8 cellular contexts compared by ENCODE assay signal in the genomic region with DNA sequence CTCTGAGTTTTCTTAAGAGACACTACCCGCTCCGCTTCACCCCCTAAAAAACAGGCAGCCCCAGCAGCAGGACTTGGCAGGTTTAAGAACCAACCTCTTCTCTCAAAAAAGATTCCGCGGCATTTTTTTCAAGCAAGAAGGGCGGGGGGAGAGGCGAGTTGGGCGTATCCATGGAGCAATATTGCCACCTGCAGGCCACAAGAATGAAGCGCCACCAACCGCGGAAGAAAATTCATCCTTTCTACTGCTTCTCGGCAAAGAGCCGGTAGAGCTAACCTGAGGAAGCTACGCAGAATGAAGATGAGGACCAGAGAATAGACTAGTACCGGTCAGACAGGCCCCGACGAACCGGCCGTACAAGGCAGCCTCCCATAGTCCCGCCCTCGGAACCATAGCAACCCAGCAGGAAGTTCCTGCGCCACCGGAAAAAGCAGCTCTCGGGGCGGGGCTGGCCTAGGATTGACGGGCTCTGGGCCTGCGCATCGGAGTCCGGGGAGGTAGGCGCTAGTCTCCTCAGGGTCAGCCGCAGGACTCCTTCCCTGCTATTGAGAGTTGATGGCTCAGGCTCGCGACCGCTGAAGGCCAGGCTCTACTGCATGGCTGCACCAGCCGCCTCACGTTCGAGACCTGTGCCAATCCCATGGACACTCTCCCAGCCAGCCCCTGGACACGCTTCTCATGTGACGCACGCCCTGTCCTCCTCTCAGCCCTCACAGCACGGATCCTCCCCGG.
DNase-seq lines count a peak whose midpoint lies in the region; ATAC-seq and TF ChIP-seq lines count a peak whose summit lies in the region.

No MANE protein-coding gene starts in this region.

- H3K4me2 ChIP-seq in OCI-LY7 (ENCODE audit: low read length): peak overlapping the region; percentile 77

- intact Hi-C loops in OCI-LY7 (cut with micrococcal nuclease; ENCODE audit: unreplicated experiment): loop anchor here (2.0 to 10.0 kb wide), 4 partner anchors 399 to 1567 kb away; no protein-coding TSS in a partner anchor

- peak overlapping the region; percentile 93 to 100 (median 97) for H3K4me3 Mint-ChIP-seq in IgD-negative memory B cell

- no peaks in the 10 kb centered on the region for H3K27me3 ChIP-seq in mucosa of stomach (ENCODE audit: control insufficient read depth, insufficient read depth, low read length)

- H3K9ac ChIP-seq in mucosa of stomach (ENCODE audit: low read length): peak overlapping the region; percentile 71

- peak overlapping the region; percentile 95 to 100 (median 99) for H3K27ac Mint-ChIP-seq in IgD-negative memory B cell

- H3K36me3 Mint-ChIP-seq in IgD-negative memory B cell: no peaks in the 10 kb centered on the region

- CTCF ChIA-PET in OCI-LY7 (lab: Charles Lee; ENCODE audit: unreplicated experiment): interaction anchor here (1.0 kb wide), 1 partner anchor 620 kb away, joined by 3 read pairs; no protein-coding TSS in a partner anchor

- H3K9me3 ChIP-seq in OCI-LY7 (ENCODE audit: low read length): no peaks in the 10 kb centered on the region
- H3K9me3 ChIP-seq in mucosa of stomach (ENCODE audit: control insufficient read depth, low read length): no peaks in the 10 kb centered on the region

- peaks cover 6% of the 10 kb centered on the region for H3K27me3 Mint-ChIP-seq in IgD-negative memory B cell

- no peaks in the 10 kb centered on the region for H3K79me2 ChIP-seq in OCI-LY7 (ENCODE audit: insufficient read depth, low read depth, low read length)

- peak overlapping the region; percentile 78 for H3K27ac ChIP-seq in OCI-LY7 (ENCODE audit: low read depth, low read length, poor library complexity, severe bottlenecking)

- peak; percentile 98 for ATAC-seq in GM21576 (IDR thresholded peaks at IDR 0.05; ENCODE audit: unreplicated experiment)

- peak overlapping the region; percentile 63; the same call in 1 of the 2 replicates for H2AFZ ChIP-seq in OCI-LY7 (ENCODE audit: low read length)

- no peaks in the 10 kb centered on the region for H4K20me1 ChIP-seq in OCI-LY7 (ENCODE audit: insufficient read depth, low read length)

- peak; percentile 87 for TF ChIP-seq CTCF in OCI-LY7 (conservative IDR thresholded peaks at IDR 0.05; ENCODE audit: low read length)
- peak; percentile 75 for TF ChIP-seq CTCF in epithelial cell of proximal tubule (conservative IDR thresholded peaks at IDR 0.05; ENCODE audit: low read depth, low read length)

- H3K4me3 ChIP-seq in OCI-LY7 (ENCODE audit: low read depth, low read length, poor library complexity, severe bottlenecking): peak overlapping the region; percentile 68
- peak overlapping the region; percentile 71 for H3K4me3 ChIP-seq in epithelial cell of proximal tubule (ENCODE audit: low read depth, low read length)
- H3K4me3 ChIP-seq in mucosa of stomach (ENCODE audit: low read length): peak overlapping the region; percentile 46

- POLR2A ChIA-PET in OCI-LY7 (lab: Charles Lee): interaction anchor here (0.6 to 0.8 kb wide), 4 partner anchors 9 to 805 kb away, joined by 5 to 9 read pairs (median 6); no protein-coding TSS in a partner anchor

- BruUV-seq in OCI-LY7 (replicated peaks; lab: Mats Ljungman, UMichigan): no TSS peak

- no peaks in the 10 kb centered on the region for H3K9me3 Mint-ChIP-seq in IgD-negative memory B cell

- H3K4me1 ChIP-seq in OCI-LY7 (ENCODE audit: insufficient read depth, low read length, poor library complexity, severe bottlenecking) (peaks cover 13% of the 10 kb centered on the region), mucosa of stomach (ENCODE audit: control insufficient read depth, insufficient read depth, low read length) (no peaks in the 10 kb centered on the region)

- H3K36me3 ChIP-seq in OCI-LY7 (ENCODE audit: insufficient read depth, low read length) (no peaks in the 10 kb centered on the region), mucosa of stomach (ENCODE audit: control insufficient read depth, insufficient read depth, low read length) (no peaks in the 10 kb centered on the region)

- H3K9me2 ChIP-seq in OCI-LY7 (ENCODE audit: insufficient read depth, low read length): no peaks in the 10 kb centered on the region

- peaks cover 7 to 14% (median 11%) of the 10 kb centered on the region in 3 donors for H3K4me1 Mint-ChIP-seq in IgD-negative memory B cell

- DNase-seq in DMS53 treated with DMSO at 0.1 percent for 48 hours (lab: John Stamatoyannopoulos, UW; ENCODE audit: unreplicated experiment) (peak; percentile 63), OCI-LY7 (ENCODE audit: low spot score) (peak; percentile 85), epithelial cell of proximal tubule (ENCODE audit: low read depth) (peak; percentile 22)
- peak; percentile 89 for DNase-seq in activated T-cell treated with anti-CD3 and anti-CD28 coated beads, Interleukin-2, amount 50 U/mL, for 1 hour
- peak; percentile 89 for DNase-seq in stimulated activated CD8-positive, alpha-beta memory T cell treated with anti-CD3 and anti-CD28 coated beads, Interleukin-4, amount 100 ng/mL, for 48 hours

Comparison
In these comparisons a context has a peak if more than half of its experiments do, and no peak if none do; other contexts are left out.
1. Peak in every context shown above with its lines: DNase-seq, ATAC-seq, H3K4me3 ChIP-seq and H3K27ac ChIP-seq.
2. DNase-seq: peak in every context shown above with its lines; median percentile 89 in activated T-cell treated with anti-CD3 and anti-CD28 coated beads, Interleukin-2, amount 50 U/mL, for 1 hour; 89 in stimulated activated CD8-positive, alpha-beta memory T cell treated with anti-CD3 and anti-CD28 coated beads, Interleukin-4, amount 100 ng/mL, for 48 hours; 85 in OCI-LY7; 63 in DMS53 treated with DMSO at 0.1 percent for 48 hours; 22 in epithelial cell of proximal tubule.